ENCODE assay signal across 25 cellular contexts in the genomic region with DNA sequence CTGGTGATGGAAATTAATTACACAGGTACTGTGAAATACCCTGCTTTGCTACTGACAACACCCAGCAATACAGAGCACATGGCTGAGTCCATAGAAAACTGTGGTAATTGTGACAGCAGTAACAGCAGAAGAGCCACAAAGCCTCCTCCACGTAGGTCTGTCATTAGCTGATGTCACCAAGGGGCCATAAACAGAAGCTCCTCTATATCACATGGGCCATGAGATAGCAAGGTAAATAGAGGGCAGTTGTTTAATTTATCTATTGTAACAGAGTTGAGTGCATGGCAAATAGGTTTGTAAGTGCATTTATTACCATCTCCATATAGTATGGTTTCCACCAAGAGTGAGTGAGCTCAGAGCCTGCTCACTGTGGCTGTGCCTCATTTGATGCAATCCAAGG.
DNase-seq lines count a peak whose midpoint lies in the region; ATAC-seq and TF ChIP-seq lines count a peak whose summit lies in the region.
"Had no signal": no experiment of that assay in that cellular context is flagged by ENCODE, and none has a peak within 500 bp of the region (broad histone marks: within the 10 kb centered on the region; RNA-seq: fewer than 3 reads in every experiment).

No MANE protein-coding gene starts in this region.

- no peak overlapping the region for H3K4me2 ChIP-seq in MM.1S (ENCODE audit: low read depth, low read length)

- no peaks in the 10 kb centered on the region for H3K79me2 ChIP-seq in MM.1S (ENCODE audit: low read length)

- H3K9me3 ChIP-seq in MM.1S (replicated peaks; ENCODE audit: insufficient read depth, low read length) (no peaks in the 10 kb centered on the region), suprapubic skin (no peaks in the 10 kb centered on the region)
- H3K9me3 ChIP-seq: breast epithelium, gastrocnemius medialis, lower lobe of right lung, transverse colon had no signal

- peaks cover 5% of the 10 kb centered on the region for H3K4me1 Mint-ChIP-seq in endothelial cell (ENCODE audit: unreplicated experiment)
- H3K4me1 Mint-ChIP-seq: activated naive CD8-positive, alpha-beta T cell treated with anti-CD3 and anti-CD28 coated beads for 36 hours; stimulated activated effector memory CD8-positive, alpha-beta T cell treated with anti-CD3 and anti-CD28 coated beads, Interleukin-12 subunit alpha, Interleukin-12 subunit beta, amount 100 ng/mL, for 72 hours had no signal

- peak; percentile 68 for ATAC-seq in left colon
- no peak for ATAC-seq in omental fat pad (ENCODE audit: low FRiP score)
- ATAC-seq: gastrocnemius medialis; HCT116; lower lobe of right lung; natural killer cell treated with Interleukin-12 subunit alpha and Interleukin-12 subunit beta and Interleukin-15 and Interleukin-18, amount 100 ng/mL, for 72 hours; stimulated activated effector memory CD8-positive, alpha-beta T cell treated with anti-CD3 and anti-CD28 coated beads, Interleukin-12 subunit alpha, Interleukin-12 subunit beta, amount 100 ng/mL, for 72 hours had no signal

- no peaks in the 10 kb centered on the region for H4K20me1 ChIP-seq in MM.1S (ENCODE audit: insufficient read depth, low read length)

- no peaks in the 10 kb centered on the region for H3K36me3 Mint-ChIP-seq in endothelial cell (ENCODE audit: low read depth, unreplicated experiment)
- H3K36me3 Mint-ChIP-seq: activated naive CD8-positive, alpha-beta T cell treated with anti-CD3 and anti-CD28 coated beads for 36 hours; natural killer cell treated with Interleukin-12 subunit alpha and Interleukin-12 subunit beta and Interleukin-15 and Interleukin-18, amount 100 ng/mL, for 72 hours; stimulated activated effector memory CD8-positive, alpha-beta T cell treated with anti-CD3 and anti-CD28 coated beads, Interleukin-12 subunit alpha, Interleukin-12 subunit beta, amount 100 ng/mL, for 72 hours had no signal

- WGBS in suprapubic skin, result 61% methylated on average over 1 of the region's 1 CpG

- peak; percentile 75 for DNase-seq in NCI-H1092 (lab: John Stamatoyannopoulos, UW)
- peak; percentile 97 for DNase-seq in NCI-H2029 treated with DMSO at 0.1 percent for 48 hours (lab: John Stamatoyannopoulos, UW)
- DNase-seq in NCI-H748 (lab: John Stamatoyannopoulos, UW; ENCODE audit: unreplicated experiment), result peak; percentile 98
- no peak for DNase-seq in left colon
- no peak for DNase-seq in MM.1S
- no peak for DNase-seq in suprapubic skin (ENCODE audit: low spot score in 2 of 2)
- no peak for DNase-seq in endothelial cell (ENCODE audit: low spot score)
- no peak for DNase-seq in omental fat pad (ENCODE audit: low spot score)
- DNase-seq: activated B cell treated with CpG ODN at 0.5 μM for 24 hours; activated CD4-positive, alpha-beta T cell treated with anti-CD3 and anti-CD28 coated beads, Interleukin-2, amount 50 U/mL, for 1 hour; activated gamma-delta T cell; activated naive CD8-positive, alpha-beta T cell treated with anti-CD3 and anti-CD28 coated beads for 36 hours; activated T-cell treated with anti-CD3 and anti-CD28 coated beads, Interleukin-2, amount 50 U/mL, for 24 hours; anterior cingulate cortex; DMS79 treated with DMSO at 0.1 percent for 48 hours; gastrocnemius medialis; lower lobe of right lung; MV-4-11; NCI-H526; transverse colon had no signal

- peaks cover 2% of the 10 kb centered on the region for H3K27me3 Mint-ChIP-seq in endothelial cell (ENCODE audit: unreplicated experiment)

- TF ChIP-seq CTCF in MM.1S (IDR thresholded peaks at IDR 0.05; ENCODE audit: low read length) (no peak), suprapubic skin (IDR thresholded peaks at IDR 0.05) (no peak), endothelial cell (IDR thresholded peaks at IDR 0.05; ENCODE audit: unreplicated experiment) (no peak), omental fat pad (IDR thresholded peaks at IDR 0.05) (no peak)

- TF ChIP-seq POLR2A in suprapubic skin (IDR thresholded peaks at IDR 0.05), result no peak

- no peak overlapping the region for H3K4me3 Mint-ChIP-seq in endothelial cell (ENCODE audit: unreplicated experiment)
- H3K4me3 Mint-ChIP-seq: activated B cell treated with CpG ODN at 0.5 μM for 24 hours; activated naive CD8-positive, alpha-beta T cell treated with anti-CD3 and anti-CD28 coated beads for 36 hours; activated T-cell treated with anti-CD3 and anti-CD28 coated beads, Interleukin-2, amount 50 U/mL, for 24 hours; natural killer cell treated with Interleukin-12 subunit alpha and Interleukin-12 subunit beta and Interleukin-15 and Interleukin-18, amount 100 ng/mL, for 72 hours; stimulated activated effector memory CD8-positive, alpha-beta T cell treated with anti-CD3 and anti-CD28 coated beads, Interleukin-12 subunit alpha, Interleukin-12 subunit beta, amount 100 ng/mL, for 72 hours had no signal

- H3K4me1 ChIP-seq in MM.1S (ENCODE audit: low read length) (no peaks in the 10 kb centered on the region), suprapubic skin (no peaks in the 10 kb centered on the region)
- H3K4me1 ChIP-seq: breast epithelium, gastrocnemius medialis, lower lobe of right lung, transverse colon had no signal

- H3K9ac ChIP-seq in MM.1S (ENCODE audit: low read length), result no peak overlapping the region

- intact Hi-C loops in left colon (cut with DNase I, micrococcal nuclease), result no loop called here

- H3K36me3 ChIP-seq in MM.1S (replicated peaks; ENCODE audit: insufficient read depth, low read length) (no peaks in the 10 kb centered on the region), suprapubic skin (no peaks in the 10 kb centered on the region)
- H3K36me3 ChIP-seq: breast epithelium, gastrocnemius medialis, lower lobe of right lung, transverse colon had no signal

- no peak for TF ChIP-seq EP300 in suprapubic skin (IDR thresholded peaks at IDR 0.05)

- H3F3A ChIP-seq in MM.1S (ENCODE audit: insufficient read depth, low read length), result no peaks in the 10 kb centered on the region

- H2AFZ ChIP-seq in MM.1S (ENCODE audit: low read length), result no peak overlapping the region

- H3K27ac ChIP-seq in MM.1S (ENCODE audit: low read length) (no peak overlapping the region), suprapubic skin (no peak overlapping the region)
- H3K27ac ChIP-seq: breast epithelium, gastrocnemius medialis, lower lobe of right lung, SK-N-MC, transverse colon had no signal

- no peak overlapping the region for H3K4me3 ChIP-seq in MM.1S (ENCODE audit: low read length)
- no peak overlapping the region for H3K4me3 ChIP-seq in suprapubic skin
- H3K4me3 ChIP-seq: breast epithelium, gastrocnemius medialis, lower lobe of right lung, SK-N-MC, transverse colon had no signal

- no peak overlapping the region for H3K27ac Mint-ChIP-seq in endothelial cell (ENCODE audit: unreplicated experiment)
- H3K27ac Mint-ChIP-seq: activated B cell treated with CpG ODN at 0.5 μM for 24 hours; activated naive CD8-positive, alpha-beta T cell treated with anti-CD3 and anti-CD28 coated beads for 36 hours; activated T-cell treated with anti-CD3 and anti-CD28 coated beads, Interleukin-2, amount 50 U/mL, for 24 hours; natural killer cell treated with Interleukin-12 subunit alpha and Interleukin-12 subunit beta and Interleukin-15 and Interleukin-18, amount 100 ng/mL, for 72 hours; stimulated activated effector memory CD8-positive, alpha-beta T cell treated with anti-CD3 and anti-CD28 coated beads, Interleukin-12 subunit alpha, Interleukin-12 subunit beta, amount 100 ng/mL, for 72 hours had no signal

- no peaks in the 10 kb centered on the region for H3K9me2 ChIP-seq in MM.1S (replicated peaks; ENCODE audit: insufficient read depth, low read length)

- H3K27me3 ChIP-seq in MM.1S (replicated peaks; ENCODE audit: insufficient read depth, low read length), result no peaks in the 10 kb centered on the region
- no peaks in the 10 kb centered on the region for H3K27me3 ChIP-seq in suprapubic skin
- H3K27me3 ChIP-seq: gastrocnemius medialis, transverse colon had no signal

- H3K9me3 Mint-ChIP-seq in endothelial cell (ENCODE audit: unreplicated experiment), result no peaks in the 10 kb centered on the region
- H3K9me3 Mint-ChIP-seq: activated B cell treated with CpG ODN at 0.5 μM for 24 hours; activated naive CD8-positive, alpha-beta T cell treated with anti-CD3 and anti-CD28 coated beads for 36 hours; activated T-cell treated with anti-CD3 and anti-CD28 coated beads, Interleukin-2, amount 50 U/mL, for 24 hours; natural killer cell treated with Interleukin-12 subunit alpha and Interleukin-12 subunit beta and Interleukin-15 and Interleukin-18, amount 100 ng/mL, for 72 hours; stimulated activated effector memory CD8-positive, alpha-beta T cell treated with anti-CD3 and anti-CD28 coated beads, Interleukin-12 subunit alpha, Interleukin-12 subunit beta, amount 100 ng/mL, for 72 hours had no signal

Comparison
In these comparisons a context has a peak if more than half of its experiments do, and no peak if none do; other contexts are left out.
1. DNase-seq: peak in NCI-H1092 (single experiment), NCI-H2029 treated with DMSO at 0.1 percent for 48 hours (single experiment) and NCI-H748 (single experiment); none in left colon (0 of 2), MM.1S (single experiment), suprapubic skin (0 of 2), endothelial cell (single experiment) and omental fat pad (single experiment).